In the genomic region with DNA sequence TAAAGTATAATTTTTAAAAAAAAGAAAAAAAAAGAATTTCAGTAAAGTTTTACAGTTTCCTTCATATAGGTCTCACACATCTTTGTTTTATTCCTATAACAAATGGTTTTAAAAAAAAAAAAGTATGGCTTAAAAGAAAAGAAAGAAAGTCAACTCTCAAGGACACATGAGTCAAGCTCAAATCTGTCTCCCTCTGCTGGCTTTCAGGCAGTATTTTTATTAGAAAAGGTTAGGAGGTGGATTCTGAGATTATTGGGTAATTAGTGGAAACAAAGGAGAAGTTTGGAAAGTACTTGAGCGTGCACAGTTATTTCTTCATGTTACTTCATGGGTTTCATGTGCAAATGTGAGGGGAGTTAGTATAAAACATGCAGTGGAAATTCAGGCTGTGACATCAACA, we compare ENCODE assay signal across 18 cellular contexts. TPM values are rescaled to one million over a fixed set of nuclear protein-coding genes. Genes with fewer than 3 reads are reported as not detected.
DNase-seq lines count a peak whose midpoint lies in the region; ATAC-seq and TF ChIP-seq lines count a peak whose summit lies in the region.
"Had no signal": no experiment of that assay in that cellular context is flagged by ENCODE, and none has a peak within 500 bp of the region (broad histone marks: within the 10 kb centered on the region; RNA-seq: fewer than 3 reads in every experiment).

No MANE protein-coding gene starts in this region.

- no peak for TF ChIP-seq POLR2A in IMR-90 (IDR thresholded peaks at IDR 0.05; ENCODE audit: low read depth, low read length)

- H3K18ac ChIP-seq in IMR-90 (ENCODE audit: low read depth, low read length): no peak overlapping the region

- H3K4me2 ChIP-seq in IMR-90 (ENCODE audit: low read depth, low read length): no peak overlapping the region

- H3K4me3 ChIP-seq in AG10803 (ENCODE audit: low read length) (no peak overlapping the region), IMR-90 (ENCODE audit: insufficient read depth, low read depth, low read length) (no peak overlapping the region), fibroblast of villous mesenchyme (ENCODE audit: low read depth, low read length) (no peak overlapping the region)
- H3K4me3 ChIP-seq: coronary artery, testis had no signal

- no peak overlapping the region for H3K27ac ChIP-seq in IMR-90 (ENCODE audit: insufficient read depth, low read length)
- H3K27ac ChIP-seq in VCaP: no peak overlapping the region
- H3K27ac ChIP-seq: coronary artery, parathyroid adenoma, testis had no signal

- no peaks in the 10 kb centered on the region for H3K9me1 ChIP-seq in IMR-90 (ENCODE audit: insufficient read depth, low read length)

- no peaks in the 10 kb centered on the region for H3K4me1 ChIP-seq in IMR-90 (ENCODE audit: control insufficient read depth, insufficient read depth, low read length)
- H3K4me1 ChIP-seq: parathyroid adenoma, testis had no signal

- no peak overlapping the region for H3K4ac ChIP-seq in IMR-90 (ENCODE audit: low read depth, low read length)

- POLR2A ChIA-PET in IMR-90 (lab: Charles Lee; ENCODE audit: unreplicated experiment): no interaction called here

- DNase-seq in AG10803 (ENCODE audit: low read depth) (no peak), IMR-90 (no peak), fibroblast of villous mesenchyme (ENCODE audit: low read depth) (no peak), T-helper 1 cell (no peak), NCI-H446 (lab: John Stamatoyannopoulos, UW) (no peak), NCI-H2029 (lab: John Stamatoyannopoulos, UW) (no peak)
- DNase-seq: activated CD4-positive, alpha-beta T cell treated with anti-CD3 and anti-CD28 coated beads for 48 hours; activated naive CD8-positive, alpha-beta T cell treated with anti-CD3 and anti-CD28 coated beads, Interleukin-2, amount 50 U/mL, for 24 hours; DMS153; midbrain; NCI-H1105; NCI-H2227 treated with DMSO at 0.1 percent for 48 hours; stimulated activated CD4-positive, alpha-beta T cell treated with anti-CD3 and anti-CD28 coated beads, Interleukin-12 subunit alpha, Interleukin-12 subunit beta, amount 100 ng/mL, for 4 hours; testis had no signal

- H2BK15ac ChIP-seq in IMR-90 (ENCODE audit: low read depth, low read length): no peak overlapping the region

- no peak overlapping the region for H4K8ac ChIP-seq in IMR-90 (ENCODE audit: low read depth in 2 of 2, low read length in 2 of 2)

- dilution Hi-C loops in IMR-90 (cut with HindIII; ENCODE audit: low sequenced_read_pairs, unreplicated experiment): no loop called here

- no peaks in the 10 kb centered on the region for H3K9me3 ChIP-seq in IMR-90 (ENCODE audit: control insufficient read depth, insufficient read depth, low read length)
- H3K9me3 ChIP-seq: testis had no signal

- H2AK5ac ChIP-seq in IMR-90 (ENCODE audit: low read depth, low read length): no peak overlapping the region

- BruUV-seq in IMR-90 (replicated peaks; lab: Mats Ljungman, UMichigan): no TSS peak

- H3K27me3 ChIP-seq in IMR-90 (ENCODE audit: control insufficient read depth, insufficient read depth, low read length): no peaks in the 10 kb centered on the region
- H3K27me3 ChIP-seq: testis had no signal

- ATAC-seq in IMR-90 (ENCODE audit: low read depth): no peak
- ATAC-seq in GM21723 (IDR thresholded peaks at IDR 0.05; ENCODE audit: unreplicated experiment): no peak
- ATAC-seq: activated naive CD8-positive, alpha-beta T cell treated with anti-CD3 and anti-CD28 coated beads, Interleukin-2, amount 50 U/mL, for 24 hours had no signal

- no peaks in the 10 kb centered on the region for H4K20me1 ChIP-seq in IMR-90 (ENCODE audit: insufficient read depth, low read length)

- H4K91ac ChIP-seq in IMR-90 (ENCODE audit: insufficient read depth, low read depth, low read length): no peak overlapping the region

- intact Hi-C loops in IMR-90 (cut with micrococcal nuclease): no loop called here

- no peak overlapping the region for H2BK5ac ChIP-seq in IMR-90 (ENCODE audit: low read depth, low read length, poor library complexity, severe bottlenecking)

- H3K36me3 ChIP-seq in IMR-90 (ENCODE audit: control insufficient read depth, insufficient read depth, low read length): no peaks in the 10 kb centered on the region

- no peaks in the 10 kb centered on the region for H3K79me1 ChIP-seq in IMR-90 (ENCODE audit: low read depth in 1 of 2, low read length in 2 of 2)

- H2BK120ac ChIP-seq in IMR-90 (ENCODE audit: low read depth, low read length): no peak overlapping the region

- no peak for TF ChIP-seq RAD21 in IMR-90 (IDR thresholded peaks at IDR 0.05; ENCODE audit: low read length)

- H2AFZ ChIP-seq in IMR-90 (replicated peaks; ENCODE audit: low read length, poor library complexity): no peak overlapping the region
- H2AFZ ChIP-seq: parathyroid adenoma had no signal

- no peak overlapping the region for H3K56ac ChIP-seq in IMR-90 (ENCODE audit: extremely low read depth, insufficient read depth, low read length)

- no peak overlapping the region for H3K23ac ChIP-seq in IMR-90 (ENCODE audit: low read depth, low read length)

- in situ Hi-C loops in IMR-90 (cut with MboI; ENCODE audit: low sequenced_read_pairs): no loop called here

- H3K9ac ChIP-seq in IMR-90 (ENCODE audit: low read depth, low read length): no peak overlapping the region
- H3K9ac ChIP-seq: parathyroid adenoma had no signal

- CTCF ChIA-PET in IMR-90 (lab: Yijun Ruan, JAX): interaction anchor here (0.5 kb wide), 1 partner anchor 252 kb away, joined by 7 read pairs; no protein-coding TSS in a partner anchor

- no peak overlapping the region for H2AK9ac ChIP-seq in IMR-90 (replicated peaks; ENCODE audit: low read depth, low read length, poor library complexity)

- 60% methylated on average over 1 of the region's 1 CpG; no CpG with 5 or more reads in 1 of the 2 experiments for WGBS in IMR-90 (ENCODE audit: extremely low coverage in 2 of 2, insufficient read length in 1 of 2), 2 experiments

- TF ChIP-seq CTCF in AG10803 (conservative IDR thresholded peaks at IDR 0.05; ENCODE audit: low read length) (0 out of 2 replicates have a peak, but pooled peaks have one; percentile 18), IMR-90 (conservative IDR thresholded peaks at IDR 0.05; ENCODE audit: low read depth, low read length) (peak; percentile 19; the same call in 1 of the 2 replicates), VCaP (conservative IDR thresholded peaks at IDR 0.05) (peak; percentile 46; the same call in 1 of the 2 replicates), fibroblast of villous mesenchyme (IDR thresholded peaks at IDR 0.05; ENCODE audit: insufficient read depth, low read depth, low read length) (peak; percentile 13)

- no peak overlapping the region for H2BK20ac ChIP-seq in IMR-90 (ENCODE audit: low read depth, low read length)

- no peak overlapping the region for H3K14ac ChIP-seq in IMR-90 (replicated peaks; ENCODE audit: low read depth, low read length)

- no peak overlapping the region for H4K5ac ChIP-seq in IMR-90 (ENCODE audit: low read depth, low read length)

TF ChIP-seq in IMR-90, 13 proteins besides CTCF, POLR2A, EP300 and RAD21:
- no peak for TF ChIP-seq RCOR1 (IDR thresholded peaks at IDR 0.05; ENCODE audit: insufficient replicate concordance, low read length)
- no peak for TF ChIP-seq MAZ (IDR thresholded peaks at IDR 0.05; ENCODE audit: borderline replicate concordance, low read depth, low read length)
- no peak for TF ChIP-seq CEBPB (IDR thresholded peaks at IDR 0.05; ENCODE audit: low read depth, low read length)
- TF ChIP-seq CHD1 (IDR thresholded peaks at IDR 0.05; ENCODE audit: low read depth, low read length): no peak
- TF ChIP-seq SMC3 (IDR thresholded peaks at IDR 0.05; ENCODE audit: low read depth, low read length): no peak
- no peak for TF ChIP-seq MXI1 (IDR thresholded peaks at IDR 0.05; ENCODE audit: borderline replicate concordance, low read depth, low read length)
- TF ChIP-seq NFE2L2 (IDR thresholded peaks at IDR 0.05; ENCODE audit: low read depth, low read length): no peak
- no peak for TF ChIP-seq USF2 (IDR thresholded peaks at IDR 0.05; ENCODE audit: low read depth, low read length)
- TF ChIP-seq ELK1 (IDR thresholded peaks at IDR 0.05; ENCODE audit: borderline replicate concordance, low read depth, low read length): no peak
- TF ChIP-seq MAFK (IDR thresholded peaks at IDR 0.05; ENCODE audit: low read depth, low read length): no peak

RNA-seq across cellular contexts. Expression of gene BTC, which starts 36.6 kb away (rescaled TPM):
- total RNA-seq in IMR-90 (2012; rRNA removed) (not detected in 2 replicates), fibroblast of villous mesenchyme (0.43 TPM in 1 of 2 replicates, not detected in the other)
- not detected in 2 replicates for polyA plus RNA-seq in IMR-90 (2012; rRNA removed)
- not detected in 2 replicates for polyA plus RNA-seq in IMR-90 (2012; cell fraction: cytosol; rRNA removed)
- polyA plus RNA-seq in IMR-90 (2012; cell fraction: nucleus; rRNA removed; ENCODE audit: low replicate concordance): not detected in 2 replicates
